17 cellular contexts compared by ENCODE assay signal in genomic region chrX:41047878-41048534, GRCh38. TPM values are rescaled to one million over a fixed set of nuclear protein-coding genes. Genes with fewer than 3 reads are reported as not detected.
DNase-seq lines count a peak whose midpoint lies in the region; ATAC-seq and TF ChIP-seq lines count a peak whose summit lies in the region.
"Had no signal": no experiment of that assay in that cellular context is flagged by ENCODE, and none has a peak within 500 bp of the region (broad histone marks: within the 10 kb centered on the region; RNA-seq: fewer than 3 reads in every experiment).

No MANE protein-coding gene starts in this region.

- no peak overlapping the region for H3K4ac ChIP-seq in IMR-90 (ENCODE audit: low read depth, low read length)

- no peaks in the 10 kb centered on the region for H3K27me3 Mint-ChIP-seq in activated CD8-positive, alpha-beta T cell treated with anti-CD3 and anti-CD28 coated beads, Interleukin-2, amount 10 ng/mL, durations not matched to agents 7 days and 5 days (ENCODE audit: low read depth)

- H2AFZ ChIP-seq in IMR-90 (replicated peaks; ENCODE audit: low read length, poor library complexity) = peak overlapping the region; percentile 8
- H2AFZ ChIP-seq: PC-9 had no signal

- no peak overlapping the region for H3K56ac ChIP-seq in IMR-90 (ENCODE audit: extremely low read depth, insufficient read depth, low read length)

- no peak for TF ChIP-seq RAD21 in IMR-90 (IDR thresholded peaks at IDR 0.05; ENCODE audit: low read length)

- peaks cover 2% of the 10 kb centered on the region for H3K4me1 Mint-ChIP-seq in activated CD8-positive, alpha-beta T cell treated with anti-CD3 and anti-CD28 coated beads, Interleukin-2, amount 10 ng/mL, durations not matched to agents 7 days and 5 days (ENCODE audit: low read depth)

- no peaks in the 10 kb centered on the region for H3K9me3 ChIP-seq in IMR-90 (ENCODE audit: control insufficient read depth, insufficient read depth, low read length)
- H3K9me3 ChIP-seq in transverse colon = no peaks in the 10 kb centered on the region
- H3K9me3 ChIP-seq: Caco-2 had no signal

- no peak overlapping the region; the same call in 1 of the 2 replicates for H2AK5ac ChIP-seq in IMR-90 (ENCODE audit: low read depth, low read length)

- H4K91ac ChIP-seq in IMR-90 (ENCODE audit: insufficient read depth, low read depth, low read length) = no peak overlapping the region

- no peak overlapping the region for H2BK15ac ChIP-seq in IMR-90 (ENCODE audit: low read depth, low read length)

- no peak for TF ChIP-seq EP300 in transverse colon (IDR thresholded peaks at IDR 0.05; ENCODE audit: low read depth)

- no peak overlapping the region for H3K9ac ChIP-seq in IMR-90 (ENCODE audit: low read depth, low read length)

- intact Hi-C loops in IMR-90 (cut with micrococcal nuclease) = no loop called here
- intact Hi-C loops in transverse colon (cut with DNase I; ENCODE audit: low total_unique reads) = no loop called here

- dilution Hi-C loops in IMR-90 (cut with HindIII; ENCODE audit: low sequenced_read_pairs, unreplicated experiment) = no loop called here

- H2BK120ac ChIP-seq in IMR-90 (ENCODE audit: low read depth, low read length) = no peak overlapping the region

- H3K79me1 ChIP-seq in IMR-90 (ENCODE audit: low read depth in 1 of 2, low read length in 2 of 2) = no peaks in the 10 kb centered on the region

- CTCF ChIA-PET in IMR-90 (lab: Yijun Ruan, JAX) = no interaction called here
- CTCF ChIA-PET in activated CD8-positive, alpha-beta T cell treated with anti-CD3 and anti-CD28 coated beads, Interleukin-2, amount 10 ng/mL, durations not matched to agents 7 days and 5 days (lab: Charles Lee) = no interaction called here

- no peak overlapping the region for H3K4me2 ChIP-seq in IMR-90 (ENCODE audit: low read depth, low read length)
- H3K4me2 ChIP-seq: PC-9 had no signal

- peaks cover 2% of the 10 kb centered on the region; the same call in 1 of the 2 replicates for H3K27me3 ChIP-seq in IMR-90 (ENCODE audit: control insufficient read depth, insufficient read depth, low read length)
- H3K27me3 ChIP-seq in transverse colon = no peaks in the 10 kb centered on the region

- H4K8ac ChIP-seq in IMR-90 (ENCODE audit: low read depth in 2 of 2, low read length in 2 of 2) = 0 out of 4 replicates have a peak overlapping the region, but pooled peaks of 1 of the 2 experiments have one; percentile 21

- H3K14ac ChIP-seq in IMR-90 (replicated peaks; ENCODE audit: low read depth, low read length) = no peak overlapping the region

- no peak overlapping the region for H3K18ac ChIP-seq in IMR-90 (ENCODE audit: low read depth, low read length)

- no peak overlapping the region for H3K27ac ChIP-seq in IMR-90 (ENCODE audit: insufficient read depth, low read length)
- peak overlapping the region; percentile 52 to 73 (median 65) for H3K27ac ChIP-seq in transverse colon
- H3K27ac ChIP-seq: PC-9, SK-N-MC had no signal

- POLR2A ChIA-PET in IMR-90 (lab: Charles Lee; ENCODE audit: unreplicated experiment) = no interaction called here
- POLR2A ChIA-PET in activated CD8-positive, alpha-beta T cell treated with anti-CD3 and anti-CD28 coated beads, Interleukin-2, amount 10 ng/mL, durations not matched to agents 7 days and 5 days (lab: Charles Lee) = no interaction called here

- H2BK5ac ChIP-seq in IMR-90 (ENCODE audit: low read depth, low read length, poor library complexity, severe bottlenecking) = no peak overlapping the region

- H2AK9ac ChIP-seq in IMR-90 (replicated peaks; ENCODE audit: low read depth, low read length, poor library complexity) = no peak overlapping the region

- H4K20me1 ChIP-seq in IMR-90 (ENCODE audit: insufficient read depth, low read length) = no peaks in the 10 kb centered on the region

- no CpG with 5 or more reads among the region's 8 CpGs for WGBS in IMR-90 (ENCODE audit: extremely low coverage in 2 of 2, insufficient read length in 1 of 2), 2 experiments
- 45% methylated on average over 8 of the region's 8 CpGs; no CpG with 5 or more reads in 1 of the 2 donors for WGBS in transverse colon (ENCODE audit: low coverage in 1 of 2), 2 donors

- no peak overlapping the region for H3K23ac ChIP-seq in IMR-90 (ENCODE audit: low read depth, low read length)

- H3K9me1 ChIP-seq in IMR-90 (ENCODE audit: insufficient read depth, low read length) = no peaks in the 10 kb centered on the region

- no TSS peak for BruUV-seq in IMR-90 (replicated peaks; lab: Mats Ljungman, UMichigan)

- no peak overlapping the region for H2BK20ac ChIP-seq in IMR-90 (ENCODE audit: low read depth, low read length)

- no peak overlapping the region for H4K5ac ChIP-seq in IMR-90 (ENCODE audit: low read depth, low read length)

- DNase-seq in IMR-90 = no peak
- peak; percentile 26 to 33 for DNase-seq in erythroblast (lab: John Stamatoyannopoulos, UW)
- DNase-seq in mucosa of gallbladder (ENCODE audit: low spot score) = peak; percentile 42
- peak; percentile 62 for DNase-seq in transverse colon
- DNase-seq in NCI-H69 (lab: John Stamatoyannopoulos, UW) = no peak
- no peak for DNase-seq in stimulated activated CD4-positive, alpha-beta T cell treated with anti-CD3 and anti-CD28 coated beads, Interleukin-4, amount 100 ng/mL, for 4 hours
- DNase-seq in activated CD8-positive, alpha-beta T cell treated with anti-CD3 and anti-CD28 coated beads, Interleukin-2, amount 10 ng/mL, durations not matched to agents 7 days and 5 days = no peak
- DNase-seq: ACHN, AML-193, EL, H7, NCI-H1417, NCI-H187 treated with DMSO at 0.1 percent for 48 hours, NCI-H774, PC-9 had no signal

- no peak for ATAC-seq in IMR-90 (ENCODE audit: low read depth)
- no peak for ATAC-seq in activated CD8-positive, alpha-beta T cell treated with anti-CD3 and anti-CD28 coated beads, Interleukin-2, amount 10 ng/mL, durations not matched to agents 7 days and 5 days

- in situ Hi-C loops in IMR-90 (cut with MboI; ENCODE audit: low sequenced_read_pairs) (no loop called here), transverse colon (cut with MboI; ENCODE audit: low pct_ligation_motif_present in 1 of 4, low pct_unique_long_range_greater_than_20kb in 1 of 4, low sequenced_read_pairs in 3 of 4) (no loop called here)

- H3K4me3 ChIP-seq in IMR-90 (ENCODE audit: insufficient read depth, low read depth, low read length) = no peak overlapping the region
- H3K4me3 ChIP-seq in transverse colon = no peak overlapping the region
- H3K4me3 ChIP-seq: PC-9, SK-N-MC had no signal

- H3K36me3 ChIP-seq in IMR-90 (ENCODE audit: control insufficient read depth, insufficient read depth, low read length) (no peaks in the 10 kb centered on the region), transverse colon (no peaks in the 10 kb centered on the region)

- no peaks in the 10 kb centered on the region for H3K36me3 Mint-ChIP-seq in activated CD8-positive, alpha-beta T cell treated with anti-CD3 and anti-CD28 coated beads, Interleukin-2, amount 10 ng/mL, durations not matched to agents 7 days and 5 days (ENCODE audit: low read depth)

- TF ChIP-seq POLR2A in IMR-90 (IDR thresholded peaks at IDR 0.05; ENCODE audit: low read depth, low read length) (no peak), erythroblast (IDR thresholded peaks at IDR 0.05; ENCODE audit: low read length) (no peak), transverse colon (IDR thresholded peaks at IDR 0.05) (peak; percentile 36)

- H3K27ac Mint-ChIP-seq in activated CD8-positive, alpha-beta T cell treated with anti-CD3 and anti-CD28 coated beads, Interleukin-2, amount 10 ng/mL, durations not matched to agents 7 days and 5 days = no peak overlapping the region

- TF ChIP-seq CTCF in IMR-90 (conservative IDR thresholded peaks at IDR 0.05; ENCODE audit: low read depth, low read length) (no peak), transverse colon (IDR thresholded peaks at IDR 0.05) (no peak)

- no peak overlapping the region for H3K4me3 Mint-ChIP-seq in activated CD8-positive, alpha-beta T cell treated with anti-CD3 and anti-CD28 coated beads, Interleukin-2, amount 10 ng/mL, durations not matched to agents 7 days and 5 days

- H3K4me1 ChIP-seq in IMR-90 (ENCODE audit: control insufficient read depth, insufficient read depth, low read length) (peaks cover 3% of the 10 kb centered on the region), transverse colon (peaks cover 0 to 20% (median 5%) of the 10 kb centered on the region in 4 donors)

- no peaks in the 10 kb centered on the region for H3K9me3 Mint-ChIP-seq in activated CD8-positive, alpha-beta T cell treated with anti-CD3 and anti-CD28 coated beads, Interleukin-2, amount 10 ng/mL, durations not matched to agents 7 days and 5 days (ENCODE audit: insufficient read depth)

TF ChIP-seq in IMR-90, 13 proteins besides CTCF, POLR2A, EP300 and RAD21 (continues in another document):
- TF ChIP-seq RFX5 (IDR thresholded peaks at IDR 0.05; ENCODE audit: low read depth, low read length) = no peak
- no peak for TF ChIP-seq CHD1 (IDR thresholded peaks at IDR 0.05; ENCODE audit: low read depth, low read length)
- TF ChIP-seq ELK1 (IDR thresholded peaks at IDR 0.05; ENCODE audit: borderline replicate concordance, low read depth, low read length) = no peak
- no peak for TF ChIP-seq MAFK (IDR thresholded peaks at IDR 0.05; ENCODE audit: low read depth, low read length)
- TF ChIP-seq USF2 (IDR thresholded peaks at IDR 0.05; ENCODE audit: low read depth, low read length) = no peak
- no peak for TF ChIP-seq MAZ (IDR thresholded peaks at IDR 0.05; ENCODE audit: borderline replicate concordance, low read depth, low read length)

RNA-seq across cellular contexts. Expression of gene USP9X, which starts 37.2 kb away (rescaled TPM):
- 104 and 115 TPM in 2 replicates for total RNA-seq in IMR-90 (2012; rRNA removed)
- polyA plus RNA-seq in IMR-90 (2012; rRNA removed) = 14.9 and 17.5 TPM in 2 replicates
- 4.9 and 8.6 TPM in 2 replicates for polyA plus RNA-seq in IMR-90 (2012; cell fraction: cytosol; rRNA removed)
- 3.5 and 30.0 TPM in 2 replicates for polyA plus RNA-seq in IMR-90 (2012; cell fraction: nucleus; rRNA removed; ENCODE audit: low replicate concordance)
- 90.5 TPM for total RNA-seq in mucosa of gallbladder
- 100 to 1,000 TPM in 2 of 4 donors, 10 to 100 TPM in 2; 54.9 to 154 (median 98.0) TPM for total RNA-seq in transverse colon
- total RNA-seq in activated CD8-positive, alpha-beta T cell treated with anti-CD3 and anti-CD28 coated beads, Interleukin-2, amount 10 ng/mL, durations not matched to agents 7 days and 5 days = 10 to 100 TPM; 38.0 to 46.0 TPM

Comparison
In these comparisons a context has a peak if more than half of its experiments do, and no peak if none do; other contexts are left out.
1. DNase-seq: peak in erythroblast (2 of 2), mucosa of gallbladder (single experiment) and transverse colon (single experiment); none in IMR-90 (single experiment), NCI-H69 (single experiment), stimulated activated CD4-positive, alpha-beta T cell treated with anti-CD3 and anti-CD28 coated beads, Interleukin-4, amount 100 ng/mL, for 4 hours (0 of 2) and activated CD8-positive, alpha-beta T cell treated with anti-CD3 and anti-CD28 coated beads, Interleukin-2, amount 10 ng/mL, durations not matched to agents 7 days and 5 days (single experiment).